ENCODE assay signal across 1 cellular context in the genomic region with DNA sequence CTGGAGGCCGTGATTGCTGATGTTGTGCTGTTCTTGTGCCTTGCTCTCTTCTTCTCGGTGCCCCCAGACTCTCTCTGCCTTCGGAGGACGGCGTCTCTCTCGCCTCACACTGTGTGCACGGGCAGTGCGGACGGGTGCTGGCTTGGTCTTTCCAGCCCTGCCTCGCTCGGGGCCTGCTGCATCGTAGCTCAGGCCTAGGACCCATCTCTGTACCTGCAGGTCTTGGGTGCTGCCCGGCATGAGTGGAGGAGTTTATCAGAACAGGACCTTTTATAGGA.
TF ChIP-seq lines count a peak whose summit lies in the region.

No MANE protein-coding gene starts in this region.

TF ChIP-seq in H1, 55 proteins besides CTCF, POLR2A, EP300 and RAD21:
- no peak for TF ChIP-seq CREB1 (IDR thresholded peaks at IDR 0.05)
- no peak for TF ChIP-seq GABPA (IDR thresholded peaks at IDR 0.05; ENCODE audit: borderline replicate concordance, insufficient read depth, low read length)
- TF ChIP-seq EGR1 (IDR thresholded peaks at IDR 0.05; ENCODE audit: borderline replicate concordance, low read depth, low read length), result no peak
- TF ChIP-seq, protein P1, sequence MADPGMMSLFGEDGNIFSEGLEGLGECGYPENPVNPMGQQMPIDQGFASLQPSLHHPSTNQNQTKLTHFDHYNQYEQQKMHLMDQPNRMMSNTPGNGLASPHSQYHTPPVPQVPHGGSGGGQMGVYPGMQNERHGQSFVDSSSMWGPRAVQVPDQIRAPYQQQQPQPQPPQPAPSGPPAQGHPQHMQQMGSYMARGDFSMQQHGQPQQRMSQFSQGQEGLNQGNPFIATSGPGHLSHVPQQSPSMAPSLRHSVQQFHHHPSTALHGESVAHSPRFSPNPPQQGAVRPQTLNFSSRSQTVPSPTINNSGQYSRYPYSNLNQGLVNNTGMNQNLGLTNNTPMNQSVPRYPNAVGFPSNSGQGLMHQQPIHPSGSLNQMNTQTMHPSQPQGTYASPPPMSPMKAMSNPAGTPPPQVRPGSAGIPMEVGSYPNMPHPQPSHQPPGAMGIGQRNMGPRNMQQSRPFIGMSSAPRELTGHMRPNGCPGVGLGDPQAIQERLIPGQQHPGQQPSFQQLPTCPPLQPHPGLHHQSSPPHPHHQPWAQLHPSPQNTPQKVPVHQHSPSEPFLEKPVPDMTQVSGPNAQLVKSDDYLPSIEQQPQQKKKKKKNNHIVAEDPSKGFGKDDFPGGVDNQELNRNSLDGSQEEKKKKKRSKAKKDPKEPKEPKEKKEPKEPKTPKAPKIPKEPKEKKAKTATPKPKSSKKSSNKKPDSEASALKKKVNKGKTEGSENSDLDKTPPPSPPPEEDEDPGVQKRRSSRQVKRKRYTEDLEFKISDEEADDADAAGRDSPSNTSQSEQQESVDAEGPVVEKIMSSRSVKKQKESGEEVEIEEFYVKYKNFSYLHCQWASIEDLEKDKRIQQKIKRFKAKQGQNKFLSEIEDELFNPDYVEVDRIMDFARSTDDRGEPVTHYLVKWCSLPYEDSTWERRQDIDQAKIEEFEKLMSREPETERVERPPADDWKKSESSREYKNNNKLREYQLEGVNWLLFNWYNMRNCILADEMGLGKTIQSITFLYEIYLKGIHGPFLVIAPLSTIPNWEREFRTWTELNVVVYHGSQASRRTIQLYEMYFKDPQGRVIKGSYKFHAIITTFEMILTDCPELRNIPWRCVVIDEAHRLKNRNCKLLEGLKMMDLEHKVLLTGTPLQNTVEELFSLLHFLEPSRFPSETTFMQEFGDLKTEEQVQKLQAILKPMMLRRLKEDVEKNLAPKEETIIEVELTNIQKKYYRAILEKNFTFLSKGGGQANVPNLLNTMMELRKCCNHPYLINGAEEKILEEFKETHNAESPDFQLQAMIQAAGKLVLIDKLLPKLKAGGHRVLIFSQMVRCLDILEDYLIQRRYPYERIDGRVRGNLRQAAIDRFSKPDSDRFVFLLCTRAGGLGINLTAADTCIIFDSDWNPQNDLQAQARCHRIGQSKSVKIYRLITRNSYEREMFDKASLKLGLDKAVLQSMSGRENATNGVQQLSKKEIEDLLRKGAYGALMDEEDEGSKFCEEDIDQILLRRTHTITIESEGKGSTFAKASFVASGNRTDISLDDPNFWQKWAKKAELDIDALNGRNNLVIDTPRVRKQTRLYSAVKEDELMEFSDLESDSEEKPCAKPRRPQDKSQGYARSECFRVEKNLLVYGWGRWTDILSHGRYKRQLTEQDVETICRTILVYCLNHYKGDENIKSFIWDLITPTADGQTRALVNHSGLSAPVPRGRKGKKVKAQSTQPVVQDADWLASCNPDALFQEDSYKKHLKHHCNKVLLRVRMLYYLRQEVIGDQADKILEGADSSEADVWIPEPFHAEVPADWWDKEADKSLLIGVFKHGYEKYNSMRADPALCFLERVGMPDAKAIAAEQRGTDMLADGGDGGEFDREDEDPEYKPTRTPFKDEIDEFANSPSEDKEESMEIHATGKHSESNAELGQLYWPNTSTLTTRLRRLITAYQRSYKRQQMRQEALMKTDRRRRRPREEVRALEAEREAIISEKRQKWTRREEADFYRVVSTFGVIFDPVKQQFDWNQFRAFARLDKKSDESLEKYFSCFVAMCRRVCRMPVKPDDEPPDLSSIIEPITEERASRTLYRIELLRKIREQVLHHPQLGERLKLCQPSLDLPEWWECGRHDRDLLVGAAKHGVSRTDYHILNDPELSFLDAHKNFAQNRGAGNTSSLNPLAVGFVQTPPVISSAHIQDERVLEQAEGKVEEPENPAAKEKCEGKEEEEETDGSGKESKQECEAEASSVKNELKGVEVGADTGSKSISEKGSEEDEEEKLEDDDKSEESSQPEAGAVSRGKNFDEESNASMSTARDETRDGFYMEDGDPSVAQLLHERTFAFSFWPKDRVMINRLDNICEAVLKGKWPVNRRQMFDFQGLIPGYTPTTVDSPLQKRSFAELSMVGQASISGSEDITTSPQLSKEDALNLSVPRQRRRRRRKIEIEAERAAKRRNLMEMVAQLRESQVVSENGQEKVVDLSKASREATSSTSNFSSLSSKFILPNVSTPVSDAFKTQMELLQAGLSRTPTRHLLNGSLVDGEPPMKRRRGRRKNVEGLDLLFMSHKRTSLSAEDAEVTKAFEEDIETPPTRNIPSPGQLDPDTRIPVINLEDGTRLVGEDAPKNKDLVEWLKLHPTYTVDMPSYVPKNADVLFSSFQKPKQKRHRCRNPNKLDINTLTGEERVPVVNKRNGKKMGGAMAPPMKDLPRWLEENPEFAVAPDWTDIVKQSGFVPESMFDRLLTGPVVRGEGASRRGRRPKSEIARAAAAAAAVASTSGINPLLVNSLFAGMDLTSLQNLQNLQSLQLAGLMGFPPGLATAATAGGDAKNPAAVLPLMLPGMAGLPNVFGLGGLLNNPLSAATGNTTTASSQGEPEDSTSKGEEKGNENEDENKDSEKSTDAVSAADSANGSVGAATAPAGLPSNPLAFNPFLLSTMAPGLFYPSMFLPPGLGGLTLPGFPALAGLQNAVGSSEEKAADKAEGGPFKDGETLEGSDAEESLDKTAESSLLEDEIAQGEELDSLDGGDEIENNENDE (IDR thresholded peaks at IDR 0.05; ENCODE audit: insufficient replicate concordance, low read length), result no peak
- TF ChIP-seq, protein P2, sequence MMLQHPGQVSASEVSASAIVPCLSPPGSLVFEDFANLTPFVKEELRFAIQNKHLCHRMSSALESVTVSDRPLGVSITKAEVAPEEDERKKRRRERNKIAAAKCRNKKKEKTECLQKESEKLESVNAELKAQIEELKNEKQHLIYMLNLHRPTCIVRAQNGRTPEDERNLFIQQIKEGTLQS (IDR thresholded peaks at IDR 0.05; ENCODE audit: insufficient read depth, low read depth, low read length), result no peak
- no peak for TF ChIP-seq USF2 (IDR thresholded peaks at IDR 0.05; ENCODE audit: low read length)
- no peak for TF ChIP-seq RXRA (IDR thresholded peaks at IDR 0.05; ENCODE audit: insufficient read depth, low read depth, low read length)
- no peak for TF ChIP-seq SUZ12 (IDR thresholded peaks at IDR 0.05; ENCODE audit: low read length)
- no peak for TF ChIP-seq PHF8 (conservative IDR thresholded peaks at IDR 0.05; ENCODE audit: low read depth, low read length)
- no peak for TF ChIP-seq BRCA1 (IDR thresholded peaks at IDR 0.05; ENCODE audit: low read depth, low read length)
